In genomic region chr12:109544955-109545531, GRCh38 we compare ENCODE assay signal across 9 cellular contexts. TPM values are rescaled to one million over a fixed set of nuclear protein-coding genes. Genes with fewer than 3 reads are reported as not detected.
A peak's percentile ranks its signal among the peaks of the same experiment; 100 is the strongest.
DNase-seq lines count a peak whose midpoint lies in the region; ATAC-seq and TF ChIP-seq lines count a peak whose summit lies in the region.
"Had no signal": no experiment of that assay in that cellular context is flagged by ENCODE, and none has a peak within 500 bp of the region (broad histone marks: within the 10 kb centered on the region; RNA-seq: fewer than 3 reads in every experiment).

No MANE protein-coding gene starts in this region.

- H3K27ac ChIP-seq in HEK293 (ENCODE audit: extremely low read depth, low read depth, low read length) (no peak overlapping the region), VCaP (peak overlapping the region; percentile 16; the same call in 1 of the 2 replicates), right atrium auricular region (peak overlapping the region; percentile 23 to 28)

- H3K27me3 ChIP-seq in right atrium auricular region, result no peaks in the 10 kb centered on the region

- CTCF ChIA-PET in HEK293 (lab: Yijun Ruan, JAX), result no interaction called here

- H3K36me3 ChIP-seq in HEK293 (ENCODE audit: control insufficient read depth in 2 of 2, insufficient read depth in 1 of 2, low read length in 2 of 2) (no peaks in the 10 kb centered on the region), right atrium auricular region (no peaks in the 10 kb centered on the region)

- peak; percentile 61 for DNase-seq in AG20443 (ENCODE audit: low spot score)
- no peak for DNase-seq in right atrium auricular region (ENCODE audit: low spot score)
- no peak for DNase-seq in midbrain (lab: John Stamatoyannopoulos, UW)
- DNase-seq in Ammon's horn (ENCODE audit: low spot score), result no peak
- DNase-seq in NCI-H2107 (lab: John Stamatoyannopoulos, UW), result no peak
- DNase-seq: stimulated activated CD4-positive, alpha-beta T cell treated with anti-CD3 and anti-CD28 coated beads, Interleukin-4, amount 100 ng/mL, for 24 hours had no signal

- no peaks in the 10 kb centered on the region for H3K4me1 ChIP-seq in HEK293 (ENCODE audit: control insufficient read depth, insufficient read depth, low read length)
- H3K4me1 ChIP-seq in right atrium auricular region, result peaks cover 0 to 13% of the 10 kb centered on the region in 2 donors

- TF ChIP-seq CTCF in HEK293 (tag by site-specific recombination; IDR thresholded peaks at IDR 0.05), result no peak
- TF ChIP-seq CTCF in VCaP (conservative IDR thresholded peaks at IDR 0.05), result no peak
- no peak for TF ChIP-seq CTCF in right atrium auricular region (IDR thresholded peaks at IDR 0.05)

- no peaks in the 10 kb centered on the region for H3K9me3 ChIP-seq in HEK293 (ENCODE audit: control insufficient read depth, insufficient read depth, low read depth, low read length)
- no peaks in the 10 kb centered on the region for H3K9me3 ChIP-seq in right atrium auricular region

- H3K4me3 ChIP-seq in HEK293 (ENCODE audit: low read depth, low read length) (no peak overlapping the region), right atrium auricular region (no peak overlapping the region)

- ATAC-seq in HG03354 (IDR thresholded peaks at IDR 0.05; ENCODE audit: poor library complexity, severe bottlenecking, unreplicated experiment), result no peak

- POLR2A ChIA-PET in HEK293 (lab: Yijun Ruan, JAX), result interaction anchor here (0.8 kb wide), 1 partner anchor 20 kb away, joined by 3 read pairs; no protein-coding TSS in a partner anchor

TF ChIP-seq in HEK293, 187 proteins besides CTCF, POLR2A, EP300 and RAD21:
- TF ChIP-seq ZNF214 (tag by site-specific recombination; IDR thresholded peaks at IDR 0.05; ENCODE audit: borderline replicate concordance) (no peak), ZIC2 (tag by site-specific recombination; IDR thresholded peaks at IDR 0.05) (peak; percentile 53)

RNA-seq across cellular contexts. Expression of gene MMAB, which starts 28.3 kb away (rescaled TPM):
- 10 to 100 TPM; 30.3 to 53.1 TPM for total RNA-seq in right atrium auricular region

RNA-seq across cellular contexts. Expression of gene MVK, which starts 28.6 kb away (rescaled TPM):
- total RNA-seq in right atrium auricular region, result 1 to 10 TPM; 5.5 to 7.5 TPM
